In the genomic region with DNA sequence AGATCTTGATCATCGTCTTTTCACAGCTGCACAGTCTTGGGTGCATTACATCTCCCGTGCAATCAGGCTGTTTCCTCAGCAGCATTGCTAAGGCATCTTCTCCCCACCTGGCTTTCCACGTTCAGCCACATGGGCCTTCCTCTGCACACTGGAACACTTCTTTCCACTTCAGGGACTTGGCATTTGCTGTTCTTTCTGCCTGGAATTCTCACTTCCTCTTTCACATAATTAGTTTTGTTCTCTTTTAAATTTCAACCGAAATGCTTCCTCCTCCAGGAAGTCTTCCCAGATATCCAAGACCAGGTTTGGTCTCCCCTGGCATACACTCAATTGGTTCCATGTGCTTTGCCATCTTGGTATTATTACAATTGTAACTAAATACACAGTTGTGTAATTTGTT, we compare ENCODE assay signal across 16 cellular contexts. TPM values are rescaled to one million over a fixed set of nuclear protein-coding genes. Genes with fewer than 3 reads are reported as not detected.
DNase-seq lines count a peak whose midpoint lies in the region; ATAC-seq, FAIRE-seq and TF ChIP-seq lines count a peak whose summit lies in the region.
"Had no signal": no experiment of that assay in that cellular context is flagged by ENCODE, and none has a peak within 500 bp of the region (broad histone marks: within the 10 kb centered on the region; RNA-seq: fewer than 3 reads in every experiment).

No MANE protein-coding gene starts in this region.

- no peak overlapping the region for H3T11ph ChIP-seq in H9 (ENCODE audit: low read length)

- H3K27ac Mint-ChIP-seq in H9 = no peak overlapping the region
- H3K27ac Mint-ChIP-seq: CD8-positive, alpha-beta T cell had no signal

- no peaks in the 10 kb centered on the region for H3K36me3 ChIP-seq in hepatocyte (replicated peaks; ENCODE audit: insufficient read depth, low read depth)
- H3K36me3 ChIP-seq in upper lobe of left lung = no peaks in the 10 kb centered on the region
- H3K36me3 ChIP-seq: BE2C, SJSA1 had no signal

- no peak for ATAC-seq in A549
- no peak for ATAC-seq in upper lobe of left lung (ENCODE audit: low FRiP score in 2 of 2)
- ATAC-seq: CD8-positive, alpha-beta T cell had no signal

- H2AK5ac ChIP-seq in H9 (ENCODE audit: insufficient read length, low read length) = no peak overlapping the region

- WGBS in A549 (ENCODE audit: missing lambda C conversion rate) = 61% methylated on average over 4 of the region's 4 CpGs
- no CpG with 5 or more reads among the region's 4 CpGs for WGBS in H9 (ENCODE audit: extremely low coverage, insufficient read length, low lambda C conversion rate)
- WGBS in hepatocyte (ENCODE audit: low lambda C conversion rate, missing lambda C conversion rate) = 70% methylated on average over 4 of the region's 4 CpGs
- WGBS in upper lobe of left lung, 2 donors = 62 to 74% methylated on average over 4 of the region's 4 CpGs

- no peak for TF ChIP-seq EP300 in A549 (IDR thresholded peaks at IDR 0.05)
- TF ChIP-seq EP300 in upper lobe of left lung (IDR thresholded peaks at IDR 0.05) = no peak

- H3K4me1 Mint-ChIP-seq in H9 = peaks cover 30 to 37% of the 10 kb centered on the region in 2 experiments

- H4K20me1 ChIP-seq in H9 (ENCODE audit: control insufficient read depth, insufficient read depth, insufficient read length) (no peaks in the 10 kb centered on the region), hepatocyte (ENCODE audit: insufficient read depth, poor library complexity, severe bottlenecking) (no peaks in the 10 kb centered on the region)

- no peak overlapping the region for H2BK5ac ChIP-seq in H9 (ENCODE audit: insufficient read length, low read length)

- H3K4me1 ChIP-seq in A549 (no peaks in the 10 kb centered on the region), H9 (ENCODE audit: insufficient read depth, low read length) (peaks cover 5% of the 10 kb centered on the region; the same call in 1 of the 2 replicates), hepatocyte (ENCODE audit: insufficient read depth) (peaks cover 5% of the 10 kb centered on the region), upper lobe of left lung (no peaks in the 10 kb centered on the region)
- H3K4me1 ChIP-seq: BE2C, SJSA1 had no signal

- H3K14ac ChIP-seq in H9 (ENCODE audit: insufficient read depth, low read length) = no peak overlapping the region

- H2AFZ ChIP-seq in H9 (ENCODE audit: low read length) = no peak overlapping the region
- H2AFZ ChIP-seq in hepatocyte = no peak overlapping the region

- CTCF ChIA-PET in A549 (lab: Yijun Ruan, JAX) = interaction anchor here (1.2 to 1.6 kb wide), 3 partner anchors 26 to 192 kb away, joined by 3 to 7 read pairs (median 4); no protein-coding TSS in a partner anchor

- no peaks in the 10 kb centered on the region for H3K9me2 ChIP-seq in hepatocyte (replicated peaks; ENCODE audit: insufficient read depth)

- no peak overlapping the region for H3K18ac ChIP-seq in H9 (ENCODE audit: insufficient read length, low read depth, low read length)

- H3K56ac ChIP-seq in H9 (ENCODE audit: insufficient read length, low read depth, low read length) = no peak overlapping the region

- H3K4me3 ChIP-seq in A549 (no peak overlapping the region), hepatocyte (no peak overlapping the region), upper lobe of left lung (no peak overlapping the region)
- H3K4me3 ChIP-seq: SJSA1 had no signal

- H3K9me3 Mint-ChIP-seq in H9 = no peaks in the 10 kb centered on the region
- H3K9me3 Mint-ChIP-seq: CD8-positive, alpha-beta T cell had no signal

- H2BK120ac ChIP-seq in H9 (ENCODE audit: low read depth, low read length, poor library complexity, severe bottlenecking) = no peak overlapping the region

- H3K23me2 ChIP-seq in H9 (ENCODE audit: insufficient read length, low read depth, low read length, poor library complexity, severe bottlenecking) = no peaks in the 10 kb centered on the region

- no peak for TF ChIP-seq CTCF in A549 (IDR thresholded peaks at IDR 0.05)
- TF ChIP-seq CTCF in H9 (conservative IDR thresholded peaks at IDR 0.05) = no peak
- no peak for TF ChIP-seq CTCF in hepatocyte (IDR thresholded peaks at IDR 0.05; ENCODE audit: poor library complexity)
- no peak for TF ChIP-seq CTCF in upper lobe of left lung (IDR thresholded peaks at IDR 0.05)

- TF ChIP-seq RAD21 in A549 (conservative IDR thresholded peaks at IDR 0.05 in 1 of 2, IDR thresholded peaks at IDR 0.05 in 1 of 2) = no peak

- H3K4ac ChIP-seq in H9 (ENCODE audit: low read depth, low read length) = no peak overlapping the region

- peaks cover 11% of the 10 kb centered on the region for H3K27me3 Mint-ChIP-seq in H9 (ENCODE audit: low read depth)

- H2BK15ac ChIP-seq in H9 (ENCODE audit: low read depth, low read length) = no peak overlapping the region

- H3K27me3 ChIP-seq in H9 (ENCODE audit: insufficient read depth, low read length) (no peaks in the 10 kb centered on the region), hepatocyte (no peaks in the 10 kb centered on the region), upper lobe of left lung (no peaks in the 10 kb centered on the region)
- H3K27me3 ChIP-seq: SJSA1 had no signal

- no peak overlapping the region for H3K9ac ChIP-seq in H9 (ENCODE audit: extremely low read depth, insufficient read length, low read length)

- H3K4me3 Mint-ChIP-seq in H9 = no peak overlapping the region
- H3K4me3 Mint-ChIP-seq: CD8-positive, alpha-beta T cell had no signal

- H3K27ac ChIP-seq in A549 (no peak overlapping the region), H9 (ENCODE audit: insufficient read length, low read depth, low read length) (no peak overlapping the region), hepatocyte (no peak overlapping the region), upper lobe of left lung (no peak overlapping the region)
- H3K27ac ChIP-seq: SJSA1 had no signal

- no peaks in the 10 kb centered on the region for H3K79me1 ChIP-seq in H9 (ENCODE audit: insufficient read depth, low read depth, low read length, poor library complexity, severe bottlenecking)

- H3K36me3 Mint-ChIP-seq in H9 (ENCODE audit: insufficient read depth in 1 of 3, low read depth in 3 of 3) = peaks cover 0 to 2% (median 0%) of the 10 kb centered on the region in 3 experiments; a peak in 2 of 7 replicates
- H3K36me3 Mint-ChIP-seq: CD8-positive, alpha-beta T cell had no signal

- DNase-seq in A549 (ENCODE audit: low read depth in 1 of 2, low spot score in 1 of 2) (no peak), H9 (peak; percentile 12), RPMI8226 (peak; percentile 52), hepatocyte (ENCODE audit: low spot score) (no peak), frontal cortex (ENCODE audit: low spot score in 2 of 2) (no peak), GDM1 (lab: John Stamatoyannopoulos, UW) (no peak), upper lobe of left lung (no peak)
- no peak for DNase-seq in activated naive CD4-positive, alpha-beta T cell (lab: John Stamatoyannopoulos, UW)
- DNase-seq: BE2C; CD8-positive, alpha-beta T cell; KG1; NCI-H1436; NCI-H2029 treated with DMSO at 0.1 percent for 48 hours; NCI-H526 treated with DMSO at 0.1 percent for 48 hours had no signal

- H3K4me2 ChIP-seq in A549 = no peak overlapping the region
- no peak overlapping the region for H3K4me2 ChIP-seq in H9 (ENCODE audit: insufficient read depth, insufficient read length, low read length)
- H3K4me2 ChIP-seq in hepatocyte = peak overlapping the region; percentile 54

- FAIRE-seq in A549 (lab: Jason Lieb, UNC) (no peak), frontal cortex (lab: Jason Lieb, UNC) (no peak)
- FAIRE-seq: D721Med had no signal

- H4K8ac ChIP-seq in H9 (replicated peaks; ENCODE audit: insufficient read length, low read depth, low read length) = no peak overlapping the region

- H3K79me2 ChIP-seq in H9 (ENCODE audit: insufficient read depth, low read length) = no peaks in the 10 kb centered on the region
- no peaks in the 10 kb centered on the region for H3K79me2 ChIP-seq in hepatocyte

- no peak overlapping the region for H2BK20ac ChIP-seq in H9 (ENCODE audit: low read depth, low read length, poor library complexity, severe bottlenecking)

- POLR2A ChIA-PET in A549 (lab: Yijun Ruan, JAX) = no interaction called here

- H3K23ac ChIP-seq in H9 (ENCODE audit: insufficient read length, low read depth, low read length) = no peak overlapping the region

- H2BK12ac ChIP-seq in H9 (ENCODE audit: insufficient read length, low read depth, low read length) = no peak overlapping the region

- no peak overlapping the region for H4K5ac ChIP-seq in H9 (ENCODE audit: insufficient read length, low read depth, low read length)

- TF ChIP-seq POLR2A in A549 (IDR thresholded peaks at IDR 0.05; ENCODE audit: low read length) (no peak), upper lobe of left lung (IDR thresholded peaks at IDR 0.05) (no peak)

- H3K9me3 ChIP-seq in A549 (no peaks in the 10 kb centered on the region), H9 (ENCODE audit: control insufficient read depth, low read depth, low read length) (no peaks in the 10 kb centered on the region), hepatocyte (ENCODE audit: low read depth) (no peaks in the 10 kb centered on the region), upper lobe of left lung (no peaks in the 10 kb centered on the region)
- H3K9me3 ChIP-seq: BE2C, SJSA1 had no signal

- H4K91ac ChIP-seq in H9 (ENCODE audit: insufficient read length, low read depth, low read length) = no peak overlapping the region

TF ChIP-seq in A549, 52 proteins besides CTCF, POLR2A, EP300 and RAD21:
- no peak for TF ChIP-seq EHF (CRISPR knock-in tag; IDR thresholded peaks at IDR 0.05)
- peak; percentile 72 for TF ChIP-seq ZFP36 (IDR thresholded peaks at IDR 0.05; ENCODE audit: borderline replicate concordance, partially characterized antibody)
- no peak for TF ChIP-seq SMC3 (IDR thresholded peaks at IDR 0.05)
- no peak for TF ChIP-seq CEBPB (IDR thresholded peaks at IDR 0.05)
- TF ChIP-seq MAZ (IDR thresholded peaks at IDR 0.05; ENCODE audit: borderline replicate concordance, low read depth, low read length) = no peak
TF ChIP-seq in A549: peak in this region for 1.

RNA-seq across cellular contexts. Expression of gene WHRN, which starts 43.8 kb away (rescaled TPM):
- polyA plus RNA-seq in A549 (2011; rRNA removed) (1.2 and 1.5 TPM in 2 replicates), A549 (2017; fragmentation: RNase III; extraction: RNeasy Plus Mini Kit Qiagen cat#74134 plus additional on column Dnase treatment) (2.7 to 3.2 TPM (median 2.9 TPM) in 3 replicates), hepatocyte (6.6 and 14.4 TPM in 2 replicates)
- polyA plus RNA-seq in A549 (2012; cell fraction: cytosol; rRNA removed) = 2.1 and 3.1 TPM in 2 replicates
- polyA plus RNA-seq in A549 (2012; cell fraction: nucleus; rRNA removed) = 12.6 and 13.9 TPM in 2 replicates
- 1.3 and 2.1 TPM in 2 replicates for polyA minus RNA-seq in A549 (2011; rRNA and poly(A)+ RNA removed)
- total RNA-seq in H9 (2021) (2.2 and 2.3 TPM in 2 replicates), hepatocyte (3.2 and 3.7 TPM in 2 replicates), frontal cortex (0.41 TPM), upper lobe of left lung (10 to 100 TPM in 2 of 6 donors, 1 to 10 TPM in 4; 2.5 to 17.8 (median 5.6) TPM)

Comparison
In these comparisons a context has a peak if more than half of its experiments do, and no peak if none do; other contexts are left out.
1. DNase-seq: peak in H9 (single experiment) and RPMI8226 (single experiment); none in A549 (0 of 2), hepatocyte (single experiment), frontal cortex (0 of 2), GDM1 (single experiment), upper lobe of left lung (0 of 2) and activated naive CD4-positive, alpha-beta T cell (0 of 4).